Comparison of ENCODE assay signal across 1 cellular context in genomic region chr6:6946477-6947145, GRCh38.
TF ChIP-seq lines count a peak whose summit lies in the region.

No MANE protein-coding gene starts in this region.

TF ChIP-seq in GM23338, 12 proteins besides CTCF, POLR2A, EP300 and RAD21 (continued from another document):
- TF ChIP-seq REST (IDR thresholded peaks at IDR 0.05; ENCODE audit: unreplicated experiment) = no peak
TF ChIP-seq in GM23338: peak in this region for 0.
